ENCODE assay signal across 8 cellular contexts in genomic region chr1:46719689-46720088, GRCh38. TPM values are rescaled to one million over a fixed set of nuclear protein-coding genes. Genes with fewer than 3 reads are reported as not detected.
DNase-seq lines count a peak whose midpoint lies in the region; ATAC-seq and TF ChIP-seq lines count a peak whose summit lies in the region.

No MANE protein-coding gene starts in this region.

- POLR2A ChIA-PET in activated CD4-positive, alpha-beta T cell treated with anti-CD3 and anti-CD28 coated beads for 36 hours (lab: Charles Lee) = interaction anchor here (0.5 kb wide), 1 partner anchor 12 kb away, joined by 3 read pairs; no protein-coding TSS in a partner anchor

- H3K4me3 Mint-ChIP-seq in activated CD4-positive, alpha-beta T cell treated with anti-CD3 and anti-CD28 coated beads for 36 hours = peak overlapping the region; percentile 90

- CTCF ChIA-PET in activated CD4-positive, alpha-beta T cell treated with anti-CD3 and anti-CD28 coated beads for 36 hours (lab: Charles Lee) = interaction anchor here (0.6 to 1.6 kb wide), 3 partner anchors 9 to 95 kb away, joined by 3 read pairs; no protein-coding TSS in a partner anchor

- H3K4me1 Mint-ChIP-seq in activated CD4-positive, alpha-beta T cell treated with anti-CD3 and anti-CD28 coated beads for 36 hours = peaks cover 35% of the 10 kb centered on the region

- H3K36me3 ChIP-seq in SJCRH30 (peaks cover 12% of the 10 kb centered on the region), fibroblast of lung (ENCODE audit: control insufficient read depth, insufficient read depth, low read length) (no peaks in the 10 kb centered on the region)

- peak; percentile 20 for DNase-seq in activated CD4-positive, alpha-beta T cell treated with anti-CD3 and anti-CD28 coated beads for 36 hours
- DNase-seq in activated CD4-positive, alpha-beta T cell treated with anti-CD3 and anti-CD28 coated beads, Interleukin-2, amount 50 U/mL, for 1 hour = no peak
- DNase-seq in SJCRH30 (peak in 1 of 2 experiments; percentile 14), fibroblast of lung (ENCODE audit: low read depth in 2 of 2) (no peak), skeletal muscle cell (ENCODE audit: low read depth) (no peak), lower leg skin (ENCODE audit: low spot score in 2 of 2) (no peak)
- DNase-seq in effector CD4-positive, alpha-beta T cell = no peak

- H3K27me3 ChIP-seq in SJCRH30 = no peaks in the 10 kb centered on the region
- peaks cover 7% of the 10 kb centered on the region for H3K27me3 ChIP-seq in fibroblast of lung (ENCODE audit: control insufficient read depth, insufficient read depth, low read length)

- H3K9ac ChIP-seq in fibroblast of lung (ENCODE audit: insufficient read depth, low read length) = no peak overlapping the region

- TF ChIP-seq POLR2A in lower leg skin (IDR thresholded peaks at IDR 0.05) = no peak

- intact Hi-C loops in activated CD4-positive, alpha-beta T cell treated with anti-CD3 and anti-CD28 coated beads for 36 hours (cut with DNase I, micrococcal nuclease) = loop anchor here (1.0 to 5.0 kb wide), 10 partner anchors 51 to 613 kb away; partner anchors contain the start of genes ATPAF1 (in 2 of the 2), MKNK1 (in 2 of the 2), MOB3C (in 2 of the 2) and CMPK1 (in 1 of the 2)
- intact Hi-C loops in lower leg skin (cut with DNase I; ENCODE audit: low total_unique reads) = loop anchor here (10.0 kb wide), 2 partner anchors 95 to 185 kb away; a partner anchor contains a TSS

- H3K9me3 Mint-ChIP-seq in activated CD4-positive, alpha-beta T cell treated with anti-CD3 and anti-CD28 coated beads for 36 hours (ENCODE audit: low read depth) = no peaks in the 10 kb centered on the region

- H2AFZ ChIP-seq in fibroblast of lung (ENCODE audit: low read length) = peak overlapping the region; percentile 82

- no peaks in the 10 kb centered on the region for H3K9me3 ChIP-seq in SJCRH30 (replicated peaks)
- H3K9me3 ChIP-seq in fibroblast of lung (ENCODE audit: control insufficient read depth, insufficient read depth, low read depth, low read length) = no peaks in the 10 kb centered on the region

- no peaks in the 10 kb centered on the region for H3K27me3 Mint-ChIP-seq in activated CD4-positive, alpha-beta T cell treated with anti-CD3 and anti-CD28 coated beads for 36 hours

- peak overlapping the region; percentile 96 for H3K4me3 ChIP-seq in SJCRH30
- peak overlapping the region; percentile 70 to 97 (median 90) for H3K4me3 ChIP-seq in fibroblast of lung (replicated peaks in 1 of 4; ENCODE audit: control extremely low read depth in 1 of 4, insufficient read depth in 1 of 4, low read depth in 3 of 4, low read length in 4 of 4)
- peak overlapping the region; percentile 76 for H3K4me3 ChIP-seq in skeletal muscle cell (ENCODE audit: low read depth, low read length)
- no peak overlapping the region for H3K4me3 ChIP-seq in lower leg skin (ENCODE audit: low read depth, poor library complexity, severe bottlenecking)

- 11 to 18% methylated on average over 3 of the region's 3 CpGs for WGBS in lower leg skin, 2 donors

- H3K79me2 ChIP-seq in fibroblast of lung (ENCODE audit: control insufficient read depth, insufficient read depth, low read length) = peaks cover 22% of the 10 kb centered on the region

- H4K20me1 ChIP-seq in fibroblast of lung (ENCODE audit: control insufficient read depth, extremely low read depth, insufficient read depth, low read length) = no peaks in the 10 kb centered on the region

- no peak overlapping the region for H3K27ac ChIP-seq in SJCRH30
- H3K27ac ChIP-seq in fibroblast of lung (ENCODE audit: insufficient read depth, low read length) = no peak overlapping the region

- H3K4me1 ChIP-seq in SJCRH30 = no peaks in the 10 kb centered on the region; the same call in 1 of the 2 replicates
- peaks cover 3% of the 10 kb centered on the region for H3K4me1 ChIP-seq in fibroblast of lung (ENCODE audit: control insufficient read depth, extremely low read depth, insufficient read depth, low read length)

- peaks cover 22% of the 10 kb centered on the region for H3K36me3 Mint-ChIP-seq in activated CD4-positive, alpha-beta T cell treated with anti-CD3 and anti-CD28 coated beads for 36 hours (ENCODE audit: low read depth)

- peak; percentile 9 for ATAC-seq in activated CD4-positive, alpha-beta T cell treated with anti-CD3 and anti-CD28 coated beads for 36 hours
- ATAC-seq in GM18517 (IDR thresholded peaks at IDR 0.05; ENCODE audit: unreplicated experiment) = no peak

- H3K27ac Mint-ChIP-seq in activated CD4-positive, alpha-beta T cell treated with anti-CD3 and anti-CD28 coated beads for 36 hours = peak overlapping the region; percentile 68

- TF ChIP-seq CTCF in fibroblast of lung (conservative IDR thresholded peaks at IDR 0.05 in 1 of 2, IDR thresholded peaks at IDR 0.05 in 1 of 2; ENCODE audit: low read depth in 1 of 2, low read length in 2 of 2) (no peak), lower leg skin (IDR thresholded peaks at IDR 0.05) (no peak)

- H3K4me2 ChIP-seq in fibroblast of lung (ENCODE audit: extremely low read depth, insufficient read depth, low read length) = peak overlapping the region; percentile 11

RNA-seq across cellular contexts. Expression of gene EFCAB14, which starts 0.8 kb away (rescaled TPM):
- 10 to 100 TPM; 37.8 to 54.3 TPM for total RNA-seq in activated CD4-positive, alpha-beta T cell treated with anti-CD3 and anti-CD28 coated beads for 36 hours
- total RNA-seq in SJCRH30 (2014; rRNA removed; shearing (Covaris generic)) = 46.7 and 50.3 TPM in 2 replicates
- total RNA-seq in fibroblast of lung (35.3 and 35.7 TPM in 2 replicates), lower leg skin (100 to 1,000 TPM in 2 of 4 donors, 10 to 100 TPM in 2; 71.5 to 138 (median 106) TPM)
- polyA plus RNA-seq in fibroblast of lung = 54.3 and 65.0 TPM in 2 replicates
- 27.7 and 36.8 TPM in 2 replicates for polyA plus RNA-seq in fibroblast of lung (2012)
- 18.1 and 23.0 TPM in 2 replicates for polyA minus RNA-seq in fibroblast of lung (ENCODE audit: low replicate concordance)

RNA-seq across cellular contexts. Expression of gene TEX38, which starts 48.0 kb away (rescaled TPM):
- under 1 TPM in 1 of 2 experiments, not detected in 1; 0.18 TPM for total RNA-seq in activated CD4-positive, alpha-beta T cell treated with anti-CD3 and anti-CD28 coated beads for 36 hours
- not detected in 2 replicates for total RNA-seq in SJCRH30 (2014; rRNA removed; shearing (Covaris generic))
- total RNA-seq in fibroblast of lung = not detected in 2 replicates
- not detected in 2 replicates for polyA plus RNA-seq in fibroblast of lung
- not detected in 2 replicates for polyA plus RNA-seq in fibroblast of lung (2012)
- not detected in 2 replicates for polyA minus RNA-seq in fibroblast of lung (ENCODE audit: low replicate concordance)
- total RNA-seq in lower leg skin = not detected

RNA-seq across cellular contexts. Expression of gene ATPAF1, which starts 51.5 kb away (rescaled TPM):
- total RNA-seq in activated CD4-positive, alpha-beta T cell treated with anti-CD3 and anti-CD28 coated beads for 36 hours = 10 to 100 TPM; 46.1 to 48.5 TPM
- 54.3 and 58.9 TPM in 2 replicates for total RNA-seq in SJCRH30 (2014; rRNA removed; shearing (Covaris generic))
- total RNA-seq in fibroblast of lung (58.3 and 65.6 TPM in 2 replicates), lower leg skin (10 to 100 TPM; 20.4 to 33.7 (median 29.9) TPM)
- 72.1 and 81.4 TPM in 2 replicates for polyA plus RNA-seq in fibroblast of lung
- 42.3 and 49.5 TPM in 2 replicates for polyA plus RNA-seq in fibroblast of lung (2012)
- 15.3 and 17.7 TPM in 2 replicates for polyA minus RNA-seq in fibroblast of lung (ENCODE audit: low replicate concordance)
